ENCODE assay signal across 13 cellular contexts in genomic region chr3:13004376-13004775, GRCh38.
DNase-seq lines count a peak whose midpoint lies in the region; ATAC-seq lines count a peak whose summit lies in the region.
"Had no signal": no experiment of that assay in that cellular context is flagged by ENCODE, and none has a peak within 500 bp of the region (broad histone marks: within the 10 kb centered on the region; RNA-seq: fewer than 3 reads in every experiment).

No MANE protein-coding gene starts in this region.

- H3K36me3 Mint-ChIP-seq in activated naive CD4-positive, alpha-beta T cell treated with anti-CD3 and anti-CD28 coated beads, Interleukin-2, amount 50 U/mL, for 24 hours = peaks cover 3% of the 10 kb centered on the region
- H3K36me3 Mint-ChIP-seq in T-cell (peaks cover 27% of the 10 kb centered on the region), immature natural killer cell (peaks cover 2 to 12% (median 11%) of the 10 kb centered on the region in 3 donors)
- H3K36me3 Mint-ChIP-seq in stimulated activated naive B cell treated with anti-CD40 and anti-IgM and Interleukin-4, amounts not matched to agents 10 μg/mL and 1 μg/mL and 100 μg/mL, for 72 hours = peaks cover 19 to 46% of the 10 kb centered on the region in 2 donors

- H3K27ac Mint-ChIP-seq in activated naive CD4-positive, alpha-beta T cell treated with anti-CD3 and anti-CD28 coated beads, Interleukin-2, amount 50 U/mL, for 24 hours = peak overlapping the region; percentile 76
- H3K27ac Mint-ChIP-seq in T-cell (peak overlapping the region; percentile 56 to 71), immature natural killer cell (peak overlapping the region; percentile 95 to 100 (median 98))
- H3K27ac Mint-ChIP-seq in stimulated activated naive B cell treated with anti-CD40 and anti-IgM and Interleukin-4, amounts not matched to agents 10 μg/mL and 1 μg/mL and 100 μg/mL, for 72 hours = peak overlapping the region; percentile 67

- no peak overlapping the region for H3K4me3 Mint-ChIP-seq in activated naive CD4-positive, alpha-beta T cell treated with anti-CD3 and anti-CD28 coated beads, Interleukin-2, amount 50 U/mL, for 24 hours
- peak overlapping the region in 1 of 3 donors; percentile 2 for H3K4me3 Mint-ChIP-seq in T-cell
- H3K4me3 Mint-ChIP-seq in immature natural killer cell = peak overlapping the region in 4 of 5 donors; percentile 6 to 61 (median 45)
- peak overlapping the region in 1 of 2 donors; percentile 46 for H3K4me3 Mint-ChIP-seq in stimulated activated naive B cell treated with anti-CD40 and anti-IgM and Interleukin-4, amounts not matched to agents 10 μg/mL and 1 μg/mL and 100 μg/mL, for 72 hours

- no peak for DNase-seq in activated naive CD4-positive, alpha-beta T cell treated with anti-CD3 and anti-CD28 coated beads, Interleukin-2, amount 50 U/mL, for 16 hours
- DNase-seq in T-cell (no peak), immature natural killer cell (no peak), inferior parietal cortex (ENCODE audit: extremely low spot score) (no peak), NCI-H1694 treated with DMSO at 0.1 percent for 48 hours (lab: John Stamatoyannopoulos, UW) (no peak), GF-D8 (lab: John Stamatoyannopoulos, UW) (no peak)
- no peak for DNase-seq in stimulated activated naive B cell treated with anti-CD40 and anti-IgM and Interleukin-4, amounts not matched to agents 10 μg/mL and 1 μg/mL and 100 μg/mL, for 72 hours
- DNase-seq: anterior cingulate cortex; effector CD8-positive, alpha-beta T cell; foreskin keratinocyte; kidney; NCI-H2227 treated with DMSO at 0.1 percent for 48 hours had no signal

- H3K9me3 Mint-ChIP-seq in activated naive CD4-positive, alpha-beta T cell treated with anti-CD3 and anti-CD28 coated beads, Interleukin-2, amount 50 U/mL, for 24 hours = no peaks in the 10 kb centered on the region
- H3K9me3 Mint-ChIP-seq in T-cell = no peaks in the 10 kb centered on the region
- H3K9me3 Mint-ChIP-seq in immature natural killer cell = no peaks in the 10 kb centered on the region
- H3K9me3 Mint-ChIP-seq in stimulated activated naive B cell treated with anti-CD40 and anti-IgM and Interleukin-4, amounts not matched to agents 10 μg/mL and 1 μg/mL and 100 μg/mL, for 72 hours = no peaks in the 10 kb centered on the region

- POLR2A ChIA-PET in T-cell (lab: Charles Lee) = interaction anchor here in 1 of 2 donors (1.3 kb wide), 1 partner anchor 14 kb away, joined by 4 read pairs; no protein-coding TSS in a partner anchor

- peaks cover 89% of the 10 kb centered on the region for H3K4me1 Mint-ChIP-seq in activated naive CD4-positive, alpha-beta T cell treated with anti-CD3 and anti-CD28 coated beads, Interleukin-2, amount 50 U/mL, for 24 hours
- H3K4me1 Mint-ChIP-seq in T-cell (peaks cover 71 to 96% (median 94%) of the 10 kb centered on the region in 3 donors), immature natural killer cell (peaks cover 92 to 93% of the 10 kb centered on the region in 2 donors)
- H3K4me1 Mint-ChIP-seq in stimulated activated naive B cell treated with anti-CD40 and anti-IgM and Interleukin-4, amounts not matched to agents 10 μg/mL and 1 μg/mL and 100 μg/mL, for 72 hours = peaks cover 75 to 97% of the 10 kb centered on the region in 2 donors

- H3K27me3 Mint-ChIP-seq in activated naive CD4-positive, alpha-beta T cell treated with anti-CD3 and anti-CD28 coated beads, Interleukin-2, amount 50 U/mL, for 24 hours = no peaks in the 10 kb centered on the region
- H3K27me3 Mint-ChIP-seq in T-cell (no peaks in the 10 kb centered on the region), immature natural killer cell (ENCODE audit: low read depth in 3 of 3) (peaks cover 3 to 12% (median 5%) of the 10 kb centered on the region in 3 donors)
- H3K27me3 Mint-ChIP-seq in stimulated activated naive B cell treated with anti-CD40 and anti-IgM and Interleukin-4, amounts not matched to agents 10 μg/mL and 1 μg/mL and 100 μg/mL, for 72 hours = no peaks in the 10 kb centered on the region

- CTCF ChIA-PET in T-cell (lab: Charles Lee) = interaction anchor here in 1 of 2 donors (2.2 kb wide), 1 partner anchor 9 kb away, joined by 8 read pairs; no protein-coding TSS in a partner anchor

- ATAC-seq in T-cell (replicated peaks in 1 of 4) = no peak
- ATAC-seq in stimulated activated naive B cell treated with anti-CD40 and anti-IgM and Interleukin-4, amounts not matched to agents 10 μg/mL and 1 μg/mL and 100 μg/mL, for 72 hours (replicated peaks) = no peak
- ATAC-seq: foreskin keratinocyte had no signal
